In the genomic region with DNA sequence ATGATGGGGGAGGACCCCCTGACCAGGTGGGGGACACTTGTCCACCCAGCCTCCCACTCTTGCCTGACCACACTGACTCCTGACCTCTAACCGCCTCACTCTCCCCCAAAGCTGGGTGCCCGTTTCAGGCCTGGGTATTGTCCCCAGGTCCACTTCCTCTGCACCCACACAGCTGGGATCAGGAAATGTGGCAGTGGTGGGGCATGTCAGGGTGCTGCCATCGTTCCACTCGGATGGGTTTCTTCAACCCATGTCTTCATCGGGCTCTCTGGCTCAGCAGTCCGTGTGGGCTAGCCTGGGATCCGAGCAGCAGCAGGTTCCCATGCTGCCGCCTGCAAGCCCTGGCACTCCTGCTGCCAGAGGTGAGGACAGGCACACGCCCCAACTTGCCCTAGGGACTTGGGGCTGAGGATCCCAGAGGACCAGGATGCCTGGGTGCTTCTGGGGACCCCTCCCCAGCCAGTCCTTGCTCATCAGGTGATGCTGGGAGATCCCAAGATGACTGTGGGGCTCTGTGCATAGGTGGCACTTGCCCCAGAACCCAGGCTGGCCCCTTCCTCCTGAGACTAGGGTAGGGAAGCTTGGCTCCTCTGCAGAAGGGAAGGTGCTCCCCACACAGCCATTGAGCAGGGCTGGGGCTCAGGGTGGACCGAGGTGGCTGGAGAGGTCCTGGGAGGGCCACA, we compare ENCODE assay signal across 1 cellular context.
TF ChIP-seq lines count a peak whose summit lies in the region.

No MANE protein-coding gene starts in this region.

TF ChIP-seq in A549, 52 proteins besides CTCF, POLR2A, EP300 and RAD21:
- TF ChIP-seq TP53 (CRISPR knock-in tag; IDR thresholded peaks at IDR 0.05): no peak
TF ChIP-seq in A549: peak in this region for 0.
